In the genomic region with DNA sequence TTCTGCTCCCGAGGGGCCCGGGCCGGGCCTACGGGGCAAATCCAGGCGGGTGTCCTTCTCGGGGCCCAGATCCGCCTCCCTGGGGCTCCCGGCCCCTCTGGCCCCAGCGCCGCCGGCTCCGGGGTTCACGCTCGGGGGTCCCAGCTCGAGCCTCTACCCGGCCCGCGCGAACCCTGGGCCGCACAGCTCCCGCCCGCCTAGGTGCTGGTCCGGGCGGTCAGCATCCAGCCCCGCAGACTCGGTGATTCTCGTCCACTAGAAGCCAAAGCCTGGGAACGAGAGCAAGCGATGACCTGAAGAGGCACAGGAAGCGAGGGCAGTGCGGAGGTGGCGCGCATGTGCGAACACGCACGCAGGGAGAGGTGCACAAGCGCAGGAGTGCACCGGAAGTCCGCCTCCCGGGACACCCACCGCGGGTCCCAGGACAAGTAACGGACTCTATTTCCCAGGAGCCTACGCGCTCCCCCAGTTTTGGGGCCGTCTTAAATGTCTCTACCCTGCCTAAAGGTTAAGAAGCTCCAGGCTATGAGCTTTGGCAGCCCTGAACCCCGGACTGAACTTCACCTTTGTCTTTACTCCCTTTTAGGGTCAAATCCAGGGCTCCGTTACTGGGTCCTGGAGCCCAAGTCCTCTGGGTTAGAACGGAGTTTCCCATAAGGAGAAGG, we compare ENCODE assay signal across 1 cellular context.
A peak's percentile ranks its signal among the peaks of the same experiment; 100 is the strongest.
TF ChIP-seq lines count a peak whose summit lies in the region.

Gene POM121C, minus strand, starts transcription at position 321 of the 665 bp plus-strand sequence. CDS start 44,803 bp downstream, outside the sequence.

TF ChIP-seq in HepG2, 621 proteins besides CTCF, POLR2A, EP300 and RAD21 (continued from another document):
- TF ChIP-seq TARDBP (CRISPR knock-in tag; IDR thresholded peaks at IDR 0.05), result 0 out of 2 replicates have a peak, but pooled peaks have one; percentile 46
- 0 out of 2 replicates have a peak, but pooled peaks have one; percentile 59 for TF ChIP-seq EED (CRISPR knock-in tag; IDR thresholded peaks at IDR 0.05)
- peak; percentile 44; the same call in 1 of the 2 replicates for TF ChIP-seq ZNF782 (CRISPR knock-in tag; IDR thresholded peaks at IDR 0.05; ENCODE audit: borderline replicate concordance)
